In genomic region chr12:101280006-101280505, GRCh38 we compare ENCODE assay signal across 8 cellular contexts. TPM values are rescaled to one million over a fixed set of nuclear protein-coding genes. Genes with fewer than 3 reads are reported as not detected.
DNase-seq lines count a peak whose midpoint lies in the region; ATAC-seq and TF ChIP-seq lines count a peak whose summit lies in the region.

Gene UTP20, plus strand, starts transcription at chr12:101280105. Its CDS starts 178 bp downstream, at chr12:101280283.

- peak within 1 kb of the TSS; percentile 83 for H3K4me2 ChIP-seq in PC-9

- peak within 1 kb of the TSS; percentile 65 for H3K9ac ChIP-seq in mucosa of stomach (ENCODE audit: low read length)

- intact Hi-C loops in PC-9 (cut with micrococcal nuclease; ENCODE audit: unreplicated experiment) = no loop called here

- H3K27ac ChIP-seq in PC-9 = 0 out of 2 replicates have a peak within 1 kb of the TSS, but pooled peaks have one; percentile 17

- no peak for TF ChIP-seq RAD21 in Ishikawa (IDR thresholded peaks at IDR 0.05; ENCODE audit: low read depth)

- H3K4me3 ChIP-seq in PC-9 (peak within 1 kb of the TSS; percentile 99), mucosa of stomach (ENCODE audit: low read length) (peak within 1 kb of the TSS; percentile 89)

- H3K36me3 ChIP-seq in PC-9 (ENCODE audit: low read depth) (0 out of 2 replicates have a peak, but pooled peaks cover 8% of the 10 kb centered on the region), mucosa of stomach (ENCODE audit: control insufficient read depth, insufficient read depth, low read length) (no peaks in the 10 kb centered on the region)

- H2AFZ ChIP-seq in PC-9 = peak within 1 kb of the TSS; percentile 97

- no peaks in the 10 kb centered on the region for H3K9me3 ChIP-seq in PC-9 (ENCODE audit: insufficient read depth, low read depth)
- H3K9me3 ChIP-seq in mucosa of stomach (ENCODE audit: control insufficient read depth, low read length) = no peaks in the 10 kb centered on the region

- POLR2A ChIA-PET in PC-9 (lab: Charles Lee; ENCODE audit: unreplicated experiment) = interaction anchor here (0.6 kb wide), 1 partner anchor 199 kb away, joined by 6 read pairs; no protein-coding TSS in a partner anchor

- peaks cover 21% of the 10 kb centered on the region for H3K79me2 ChIP-seq in PC-9 (ENCODE audit: low read depth)

- H3K27me3 ChIP-seq in PC-9 (ENCODE audit: insufficient read depth, low read depth) = peaks cover 4% of the 10 kb centered on the region; the same call in 1 of the 2 replicates
- H3K27me3 ChIP-seq in mucosa of stomach (ENCODE audit: control insufficient read depth, insufficient read depth, low read length) = no peaks in the 10 kb centered on the region

- ATAC-seq in GM21619 (IDR thresholded peaks at IDR 0.05; ENCODE audit: unreplicated experiment) = peak; percentile 99

- TF ChIP-seq EP300 in Ishikawa (IDR thresholded peaks at IDR 0.05; ENCODE audit: borderline replicate concordance) = no peak

- BruUV-seq in PC-9 (replicated peaks; lab: Mats Ljungman, UMichigan) = no TSS peak

- no peaks in the 10 kb centered on the region for H3F3A ChIP-seq in PC-9 (ENCODE audit: insufficient read depth, low read depth)

- H3K4me1 ChIP-seq in PC-9 (replicated peaks; ENCODE audit: insufficient read depth) (peaks cover 6% of the 10 kb centered on the region; the same call in 1 of the 2 replicates), mucosa of stomach (ENCODE audit: control insufficient read depth, insufficient read depth, low read length) (no peaks in the 10 kb centered on the region)

- no peaks in the 10 kb centered on the region for H3K9me2 ChIP-seq in PC-9 (ENCODE audit: insufficient read depth)

- CTCF ChIA-PET in PC-9 (lab: Charles Lee) = no interaction called here

- no peak for TF ChIP-seq CTCF in PC-9 (conservative IDR thresholded peaks at IDR 0.05)

- H4K20me1 ChIP-seq in PC-9 (ENCODE audit: insufficient read depth) = no peaks in the 10 kb centered on the region

- DNase-seq in DMS153 treated with DMSO at 0.1 percent for 48 hours (lab: John Stamatoyannopoulos, UW; ENCODE audit: unreplicated experiment) (peak; percentile 83), PC-9 (peak; percentile 71 to 90), activated T-cell treated with anti-CD3 and anti-CD28 coated beads for 48 hours (ENCODE audit: low read depth) (peak; percentile 90), erythroblast (lab: John Stamatoyannopoulos, UW) (peak; percentile 92 to 96)
- DNase-seq in stimulated activated CD8-positive, alpha-beta memory T cell treated with anti-CD3 and anti-CD28 coated beads, Interleukin-4, amount 100 ng/mL, for 48 hours = peak; percentile 97

- TF ChIP-seq POLR2A in erythroblast (IDR thresholded peaks at IDR 0.05; ENCODE audit: low read length) = peak; percentile 57

TF ChIP-seq in Ishikawa, 13 proteins besides CTCF, POLR2A, EP300 and RAD21:
- TF ChIP-seq TEAD4 (IDR thresholded peaks at IDR 0.05) (no peak), TCF12 (IDR thresholded peaks at IDR 0.05; ENCODE audit: low read depth) (no peak), ZBTB7A (IDR thresholded peaks at IDR 0.05; ENCODE audit: low read depth) (no peak), YY1 (IDR thresholded peaks at IDR 0.05; ENCODE audit: low read depth) (peak; percentile 99), USF1 (IDR thresholded peaks at IDR 0.05) (peak; percentile 97), NFIC (IDR thresholded peaks at IDR 0.05) (no peak), CREB1 (IDR thresholded peaks at IDR 0.05; ENCODE audit: low read depth) (no peak), MAX (IDR thresholded peaks at IDR 0.05) (peak; percentile 99), TAF1 (IDR thresholded peaks at IDR 0.05; ENCODE audit: low read depth) (peak; percentile 87)

RNA-seq across cellular contexts. Expression of gene UTP20, which starts in this region (rescaled TPM):
- 11.4 and 14.1 TPM in 2 replicates for total RNA-seq in PC-9 (2021)

Comparison
In these comparisons a context has a peak if more than half of its experiments do, and no peak if none do; other contexts are left out.
1. Peak in every context shown above with its lines: DNase-seq, ATAC-seq, H3K4me3 ChIP-seq and H3K27ac ChIP-seq.